In genomic region chr12:109462868-109463692, GRCh38 we compare ENCODE assay signal across 8 cellular contexts. TPM values are rescaled to one million over a fixed set of nuclear protein-coding genes. Genes with fewer than 3 reads are reported as not detected.
A peak's percentile ranks its signal among the peaks of the same experiment; 100 is the strongest.
DNase-seq lines count a peak whose midpoint lies in the region; ATAC-seq and TF ChIP-seq lines count a peak whose summit lies in the region.

No MANE protein-coding gene starts in this region.

- no peaks in the 10 kb centered on the region for H3K9me3 ChIP-seq in esophagus muscularis mucosa

- H3K4me1 ChIP-seq in esophagus muscularis mucosa = peaks cover 100% of the 10 kb centered on the region in 4 donors

- H3K27ac ChIP-seq in esophagus muscularis mucosa (replicated peaks in 1 of 4) = peak overlapping the region; percentile 91 to 98 (median 96)

- peak overlapping the region; percentile 32 to 52 (median 40) for H3K4me3 ChIP-seq in esophagus muscularis mucosa

- no peak for ATAC-seq in HG02840 (IDR thresholded peaks at IDR 0.05; ENCODE audit: low FRiP score, unreplicated experiment)
- ATAC-seq in HG03439 (IDR thresholded peaks at IDR 0.05; ENCODE audit: unreplicated experiment) = no peak

- in situ Hi-C loops in GM13976 (cut with MboI; ENCODE audit: low sequenced_read_pairs, unreplicated experiment) = no loop called here

- intact Hi-C loops in esophagus muscularis mucosa (cut with DNase I) = no loop called here

- H3K36me3 ChIP-seq in esophagus muscularis mucosa = peaks cover 0 to 42% (median 30%) of the 10 kb centered on the region in 4 donors

- 10% methylated on average over 10 of the region's 14 CpGs for WGBS in esophagus muscularis mucosa

- TF ChIP-seq CTCF in esophagus muscularis mucosa (IDR thresholded peaks at IDR 0.05) = no peak
- no peak for TF ChIP-seq CTCF in GM13976 (IDR thresholded peaks at IDR 0.05; ENCODE audit: borderline replicate concordance, control extremely low read depth, extremely low read depth, insufficient read depth, missing control alignments)

- TF ChIP-seq EP300 in esophagus muscularis mucosa (IDR thresholded peaks at IDR 0.05) = peak; percentile 89

- DNase-seq in NCI-H2196 (lab: John Stamatoyannopoulos, UW; ENCODE audit: unreplicated experiment) (peak; percentile 29), NCI-H2196 treated with DMSO at 0.1 percent for 48 hours (lab: John Stamatoyannopoulos, UW; ENCODE audit: unreplicated experiment) (no peak), SW 1271 (lab: John Stamatoyannopoulos, UW) (peak; percentile 83 to 97), esophagus muscularis mucosa (ENCODE audit: extremely low spot score) (peak; percentile 97), myocyte (ENCODE audit: low read depth) (peak; percentile 98), GM13976 (ENCODE audit: low spot score) (no peak)

- no peaks in the 10 kb centered on the region for H3K27me3 ChIP-seq in esophagus muscularis mucosa

- no peak for TF ChIP-seq POLR2A in esophagus muscularis mucosa (IDR thresholded peaks at IDR 0.05; ENCODE audit: low read depth)

RNA-seq across cellular contexts. Expression of gene KCTD10, which starts 14.0 kb away (rescaled TPM):
- total RNA-seq in esophagus muscularis mucosa (100 to 1,000 TPM in 2 of 4 donors, 10 to 100 TPM in 2; 90.7 to 115 (median 104) TPM), myocyte (26.9 and 37.8 TPM in 2 replicates)
- polyA plus RNA-seq in myocyte (2012) = 49.0 TPM

RNA-seq across cellular contexts. Expression of gene UBE3B, which starts 14.4 kb away (rescaled TPM):
- total RNA-seq in esophagus muscularis mucosa = 10 to 100 TPM; 42.4 to 59.2 (median 49.1) TPM
- 47.3 and 53.0 TPM in 2 replicates for total RNA-seq in myocyte
- polyA plus RNA-seq in myocyte (2012) = 30.7 TPM

Comparison
In these comparisons a context has a peak if more than half of its experiments do, and no peak if none do; other contexts are left out.
1. DNase-seq: peak in NCI-H2196 (single experiment), SW 1271 (2 of 2), esophagus muscularis mucosa (single experiment) and myocyte (single experiment); none in NCI-H2196 treated with DMSO at 0.1 percent for 48 hours (single experiment) and GM13976 (single experiment).